Comparison of ENCODE assay signal across 1 cellular context in the genomic region with DNA sequence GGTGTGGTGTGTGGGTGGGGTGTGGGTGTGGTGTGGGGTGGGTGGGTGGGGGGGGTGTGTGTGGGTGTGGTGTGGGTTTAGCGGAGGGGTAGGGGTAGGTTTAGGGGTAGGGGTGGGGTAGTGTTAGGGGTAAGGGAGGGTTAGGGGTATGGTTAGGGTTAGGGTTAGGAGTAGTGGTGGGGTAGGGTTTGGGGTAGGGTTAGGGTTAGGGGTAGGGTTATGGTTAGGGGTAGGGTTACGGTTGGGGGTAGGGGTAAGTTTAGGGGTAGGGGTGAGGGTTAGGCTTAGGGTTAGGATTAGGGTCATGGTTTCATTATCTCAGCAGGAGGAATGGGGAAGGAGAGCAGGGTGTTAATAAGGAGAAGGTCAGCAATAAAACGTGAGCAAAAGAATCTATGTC.
TF ChIP-seq lines count a peak whose summit lies in the region.

No MANE protein-coding gene starts in this region.

TF ChIP-seq in IMR-90, 13 proteins besides CTCF, POLR2A, EP300 and RAD21:
- TF ChIP-seq MXI1 (IDR thresholded peaks at IDR 0.05; ENCODE audit: borderline replicate concordance, low read depth, low read length) (no peak), SMC3 (IDR thresholded peaks at IDR 0.05; ENCODE audit: low read depth, low read length) (no peak), MAZ (IDR thresholded peaks at IDR 0.05; ENCODE audit: borderline replicate concordance, low read depth, low read length) (no peak), BHLHE40 (IDR thresholded peaks at IDR 0.05; ENCODE audit: low read depth, low read length) (no peak), CHD1 (IDR thresholded peaks at IDR 0.05; ENCODE audit: low read depth, low read length) (no peak), RCOR1 (IDR thresholded peaks at IDR 0.05; ENCODE audit: insufficient replicate concordance, low read length) (no peak), RFX5 (IDR thresholded peaks at IDR 0.05; ENCODE audit: low read depth, low read length) (no peak), CEBPB (IDR thresholded peaks at IDR 0.05; ENCODE audit: low read depth, low read length) (no peak), FOS (IDR thresholded peaks at IDR 0.05; ENCODE audit: low read depth, low read length) (no peak), NFE2L2 (IDR thresholded peaks at IDR 0.05; ENCODE audit: low read depth, low read length) (no peak), MAFK (IDR thresholded peaks at IDR 0.05; ENCODE audit: low read depth, low read length) (no peak)
- TF ChIP-seq, protein P1, sequence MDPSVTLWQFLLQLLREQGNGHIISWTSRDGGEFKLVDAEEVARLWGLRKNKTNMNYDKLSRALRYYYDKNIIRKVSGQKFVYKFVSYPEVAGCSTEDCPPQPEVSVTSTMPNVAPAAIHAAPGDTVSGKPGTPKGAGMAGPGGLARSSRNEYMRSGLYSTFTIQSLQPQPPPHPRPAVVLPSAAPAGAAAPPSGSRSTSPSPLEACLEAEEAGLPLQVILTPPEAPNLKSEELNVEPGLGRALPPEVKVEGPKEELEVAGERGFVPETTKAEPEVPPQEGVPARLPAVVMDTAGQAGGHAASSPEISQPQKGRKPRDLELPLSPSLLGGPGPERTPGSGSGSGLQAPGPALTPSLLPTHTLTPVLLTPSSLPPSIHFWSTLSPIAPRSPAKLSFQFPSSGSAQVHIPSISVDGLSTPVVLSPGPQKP (IDR thresholded peaks at IDR 0.05; ENCODE audit: borderline replicate concordance, low read depth, low read length), result no peak
- TF ChIP-seq, protein P2, sequence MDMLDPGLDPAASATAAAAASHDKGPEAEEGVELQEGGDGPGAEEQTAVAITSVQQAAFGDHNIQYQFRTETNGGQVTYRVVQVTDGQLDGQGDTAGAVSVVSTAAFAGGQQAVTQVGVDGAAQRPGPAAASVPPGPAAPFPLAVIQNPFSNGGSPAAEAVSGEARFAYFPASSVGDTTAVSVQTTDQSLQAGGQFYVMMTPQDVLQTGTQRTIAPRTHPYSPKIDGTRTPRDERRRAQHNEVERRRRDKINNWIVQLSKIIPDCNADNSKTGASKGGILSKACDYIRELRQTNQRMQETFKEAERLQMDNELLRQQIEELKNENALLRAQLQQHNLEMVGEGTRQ (IDR thresholded peaks at IDR 0.05; ENCODE audit: low read depth, low read length), result no peak
